ENCODE assay signal across 8 cellular contexts in genomic region chr7:151060416-151061234, GRCh38. TPM values are rescaled to one million over a fixed set of nuclear protein-coding genes. Genes with fewer than 3 reads are reported as not detected.
A peak's percentile ranks its signal among the peaks of the same experiment; 100 is the strongest.
DNase-seq lines count a peak whose midpoint lies in the region; ATAC-seq and TF ChIP-seq lines count a peak whose summit lies in the region.

No MANE protein-coding gene starts in this region.

- peaks cover 11% of the 10 kb centered on the region for H3K27me3 Mint-ChIP-seq in endothelial cell (ENCODE audit: unreplicated experiment)
- no peaks in the 10 kb centered on the region for H3K27me3 Mint-ChIP-seq in naive thymus-derived CD4-positive, alpha-beta T cell

- no peak overlapping the region for H2AFZ ChIP-seq in SK-N-SH (ENCODE audit: low read depth)

- 3% methylated on average over 16 of the region's 21 CpGs for whole genome bisulfite sequencing in SK-N-SH (ENCODE audit: low lambda C conversion rate)

- no peaks in the 10 kb centered on the region for H3K9me3 Mint-ChIP-seq in endothelial cell (ENCODE audit: unreplicated experiment)
- H3K9me3 Mint-ChIP-seq in naive thymus-derived CD4-positive, alpha-beta T cell = peaks cover 0 to under 1% (median 0%) of the 10 kb centered on the region in 11 donors

- no peaks in the 10 kb centered on the region for H3K27me3 ChIP-seq in SK-N-SH (ENCODE audit: insufficient read depth)
- no peaks in the 10 kb centered on the region for H3K27me3 ChIP-seq in naive thymus-derived CD4-positive, alpha-beta T cell (ENCODE audit: control insufficient read depth in 2 of 2, insufficient read depth in 2 of 2, low read length in 2 of 2)

- H3K36me3 ChIP-seq in SK-N-SH (replicated peaks in 1 of 2; ENCODE audit: control insufficient read depth in 1 of 2, insufficient read depth in 2 of 2, low read length in 1 of 2) = peaks cover 25 to 33% of the 10 kb centered on the region in 2 experiments
- H3K36me3 ChIP-seq in naive thymus-derived CD4-positive, alpha-beta T cell (ENCODE audit: control insufficient read depth in 2 of 3, insufficient read depth in 3 of 3, low read length in 3 of 3) = peaks cover 0 to 14% (median 0%) of the 10 kb centered on the region in 3 experiments

- peak overlapping the region; percentile 85 for H3K4me2 ChIP-seq in SK-N-SH

- TF ChIP-seq CTCF in GM12864 (IDR thresholded peaks at IDR 0.05; ENCODE audit: low read depth, low read length, missing control alignments) (peak; percentile 17), SK-N-SH (IDR thresholded peaks at IDR 0.05) (peak; percentile 43), endothelial cell (IDR thresholded peaks at IDR 0.05; ENCODE audit: unreplicated experiment) (no peak)

- no peaks in the 10 kb centered on the region for H3K9me3 ChIP-seq in SK-N-SH
- no peaks in the 10 kb centered on the region for H3K9me3 ChIP-seq in naive thymus-derived CD4-positive, alpha-beta T cell (ENCODE audit: control insufficient read depth in 2 of 3, low read length in 3 of 3)

- TF ChIP-seq EP300 in SK-N-SH (IDR thresholded peaks at IDR 0.05; ENCODE audit: borderline replicate concordance in 1 of 2, low read depth in 1 of 2, low read length in 1 of 2) = no peak

- H3F3A ChIP-seq in SK-N-SH (replicated peaks; ENCODE audit: insufficient read depth) = no peaks in the 10 kb centered on the region

- peaks cover 77% of the 10 kb centered on the region for H3K79me2 ChIP-seq in SK-N-SH (ENCODE audit: insufficient read depth)

- H3K4me1 Mint-ChIP-seq in endothelial cell (ENCODE audit: unreplicated experiment) = peaks cover 35% of the 10 kb centered on the region
- H3K4me1 Mint-ChIP-seq in naive thymus-derived CD4-positive, alpha-beta T cell = peaks cover 25 to 38% (median 32%) of the 10 kb centered on the region in 7 donors

- H3K36me3 Mint-ChIP-seq in endothelial cell (ENCODE audit: low read depth, unreplicated experiment) = peaks cover 8% of the 10 kb centered on the region
- peaks cover 0 to 3% (median 0%) of the 10 kb centered on the region in 5 donors for H3K36me3 Mint-ChIP-seq in naive thymus-derived CD4-positive, alpha-beta T cell

- H3K27ac Mint-ChIP-seq in endothelial cell (ENCODE audit: unreplicated experiment) = no peak overlapping the region
- peak overlapping the region in 6 of 9 donors; percentile 38 to 86 (median 72) for H3K27ac Mint-ChIP-seq in naive thymus-derived CD4-positive, alpha-beta T cell

- no peak for ATAC-seq in naive thymus-derived CD4-positive, alpha-beta T cell

- peak overlapping the region; percentile 88 for H3K4me3 Mint-ChIP-seq in endothelial cell (ENCODE audit: unreplicated experiment)
- peak overlapping the region; percentile 73 to 99 (median 93) for H3K4me3 Mint-ChIP-seq in naive thymus-derived CD4-positive, alpha-beta T cell

- intact Hi-C loops in naive thymus-derived CD4-positive, alpha-beta T cell (cut with micrococcal nuclease) = no loop called here

- in situ Hi-C loops in ACHN (cut with HindIII; ENCODE audit: low pct_ligation_motif_present, low pct_unique_long_range_greater_than_20kb, low sequenced_read_pairs) = no loop called here

- DNase-seq in ACHN = peak; percentile 83
- DNase-seq in GM12864 (ENCODE audit: low read depth) = no peak
- peak; percentile 80 for DNase-seq in SK-N-SH
- DNase-seq in endothelial cell (ENCODE audit: low spot score) = no peak
- peak in 2 of 9 donors; percentile 21 to 36 for DNase-seq in naive thymus-derived CD4-positive, alpha-beta T cell
- DNase-seq in HPDE6-E6E7 (ENCODE audit: extremely low spot score) = no peak
- DNase-seq in NCI-H510A treated with DMSO at 0.1 percent for 48 hours (lab: John Stamatoyannopoulos, UW) = no peak
- no peak for DNase-seq in SKM-1 (lab: John Stamatoyannopoulos, UW; ENCODE audit: unreplicated experiment)

- H3K9me2 ChIP-seq in SK-N-SH = no peaks in the 10 kb centered on the region

- H3K27ac ChIP-seq in SK-N-SH (ENCODE audit: low read depth in 2 of 2, low read length in 1 of 2) = peak overlapping the region; percentile 95 to 99
- peak overlapping the region; percentile 92 for H3K27ac ChIP-seq in naive thymus-derived CD4-positive, alpha-beta T cell (ENCODE audit: low read depth, low read length)

- peaks cover 28 to 49% of the 10 kb centered on the region in 2 experiments for H3K4me1 ChIP-seq in SK-N-SH (ENCODE audit: control insufficient read depth in 1 of 2, insufficient read depth in 2 of 2, low read depth in 1 of 2, low read length in 1 of 2)
- peaks cover 25 to 32% of the 10 kb centered on the region in 2 donors for H3K4me1 ChIP-seq in naive thymus-derived CD4-positive, alpha-beta T cell (ENCODE audit: control insufficient read depth in 2 of 2, insufficient read depth in 2 of 2, low read length in 2 of 2)

- H3K4me3 ChIP-seq in GM12864 (ENCODE audit: low read depth, low read length) (peak overlapping the region; percentile 64), SK-N-SH (ENCODE audit: low read depth in 2 of 2, low read length in 1 of 2) (peak overlapping the region; percentile 66 to 99)
- H3K4me3 ChIP-seq in naive thymus-derived CD4-positive, alpha-beta T cell (ENCODE audit: low read length) = peak overlapping the region; percentile 78

- peak overlapping the region; percentile 84 for H3K9ac ChIP-seq in SK-N-SH

- no peak for TF ChIP-seq RAD21 in SK-N-SH (IDR thresholded peaks at IDR 0.05; ENCODE audit: low read length)

- POLR2A ChIA-PET in SK-N-SH (lab: Yijun Ruan, JAX) = interaction anchor here (0.7 to 1.5 kb wide), 4 partner anchors 20 to 90 kb away, joined by 3 to 7 read pairs (median 5); partner anchors contain the start of genes ABCB8 and FASTK
- POLR2A ChIA-PET in naive thymus-derived CD4-positive, alpha-beta T cell (lab: Charles Lee) = interaction anchor here (0.6 to 2.8 kb wide), 2 partner anchors 24 to 1820 kb away, joined by 4 to 14 read pairs; partner anchors contain the start of gene TMUB1

- CTCF ChIA-PET in SK-N-SH (lab: Yijun Ruan, JAX) = interaction anchor here (0.6 to 12.2 kb wide), 29 partner anchors 12 to 183 kb away, joined by 3 to 126 read pairs (median 4); partner anchors contain the start of genes ABCB8, ASIC3, FASTK and TMUB1
- CTCF ChIA-PET in naive thymus-derived CD4-positive, alpha-beta T cell (lab: Charles Lee) = interaction anchor here (0.6 to 3.5 kb wide), 3 partner anchors 24 to 305 kb away, joined by 3 to 15 read pairs (median 3); partner anchors contain the start of genes ABCB8 and TMUB1

- peaks cover 40% of the 10 kb centered on the region for H4K20me1 ChIP-seq in SK-N-SH (ENCODE audit: insufficient read depth)

TF ChIP-seq in SK-N-SH, 30 proteins besides CTCF, POLR2A, EP300 and RAD21 (continues in another document):
- TF ChIP-seq SIN3A (IDR thresholded peaks at IDR 0.05; ENCODE audit: borderline replicate concordance, low read depth, low read length) = no peak
- no peak for TF ChIP-seq FOXM1 (IDR thresholded peaks at IDR 0.05; ENCODE audit: low read depth)
- peak; percentile 27; the same call in 1 of the 2 replicates for TF ChIP-seq MXI1 (IDR thresholded peaks at IDR 0.05; ENCODE audit: low read depth, low read length)
- TF ChIP-seq SMC3 (IDR thresholded peaks at IDR 0.05; ENCODE audit: low read depth, low read length) = peak; percentile 1; the same call in 1 of the 2 replicates
- peak; percentile 42; the same call in 1 of the 2 replicates for TF ChIP-seq TCF12 (IDR thresholded peaks at IDR 0.05)

RNA-seq across cellular contexts. Expression of gene SLC4A2, which starts 1.2 kb away (rescaled TPM):
- polyA plus RNA-seq in SK-N-SH (2012; rRNA removed) = 123 and 167 TPM in 2 replicates
- 60.6 and 67.2 TPM in 2 replicates for polyA plus RNA-seq in SK-N-SH (2012; cell fraction: cytosol; rRNA removed)
- polyA plus RNA-seq in SK-N-SH (2012; cell fraction: nucleus; rRNA removed) = 478 and 1,049 TPM in 2 replicates
- total RNA-seq in endothelial cell (ENCODE audit: unreplicated experiment) = 115 TPM
- 100 to 1,000 TPM in 1 of 5 experiments, 10 to 100 TPM in 4; 38.7 to 125 (median 65.9) TPM for total RNA-seq in naive thymus-derived CD4-positive, alpha-beta T cell
- polyA plus RNA-seq in naive thymus-derived CD4-positive, alpha-beta T cell = 10 to 100 TPM in 1 of 2 donors, 1 to 10 TPM in 1; 7.9 to 12.1 TPM

RNA-seq across cellular contexts. Expression of gene CDK5, which starts 2.9 kb away (rescaled TPM):
- 123 and 125 TPM in 2 replicates for polyA plus RNA-seq in SK-N-SH (2012; rRNA removed)
- 97.6 and 104 TPM in 2 replicates for polyA plus RNA-seq in SK-N-SH (2012; cell fraction: cytosol; rRNA removed)
- polyA plus RNA-seq in SK-N-SH (2012; cell fraction: nucleus; rRNA removed) = 77.3 and 91.3 TPM in 2 replicates
- total RNA-seq in endothelial cell (ENCODE audit: unreplicated experiment) = 26.7 TPM
- 10 to 100 TPM in 1 of 5 experiments, 1 to 10 TPM in 4; 4.2 to 20.2 (median 5.6) TPM for total RNA-seq in naive thymus-derived CD4-positive, alpha-beta T cell
- 1 to 10 TPM; 7.7 to 9.1 TPM for polyA plus RNA-seq in naive thymus-derived CD4-positive, alpha-beta T cell

RNA-seq across cellular contexts. Expression of gene ASIC3, which starts 12.3 kb away (rescaled TPM):
- polyA plus RNA-seq in SK-N-SH (2012; rRNA removed) = 4.0 and 4.5 TPM in 2 replicates
- polyA plus RNA-seq in SK-N-SH (2012; cell fraction: cytosol; rRNA removed) = 0.72 and 0.77 TPM in 2 replicates
- polyA plus RNA-seq in SK-N-SH (2012; cell fraction: nucleus; rRNA removed) = 39.2 and 57.2 TPM in 2 replicates
- total RNA-seq in endothelial cell (ENCODE audit: unreplicated experiment) = 3.4 TPM
- total RNA-seq in naive thymus-derived CD4-positive, alpha-beta T cell = 10 to 100 TPM in 4 of 5 experiments, 1 to 10 TPM in 1; 6.7 to 17.7 (median 13.7) TPM
- polyA plus RNA-seq in naive thymus-derived CD4-positive, alpha-beta T cell = not detected

RNA-seq across cellular contexts. Expression of gene FASTK, which starts 20.0 kb away (rescaled TPM):
- 125 and 148 TPM in 2 replicates for polyA plus RNA-seq in SK-N-SH (2012; rRNA removed)
- polyA plus RNA-seq in SK-N-SH (2012; cell fraction: cytosol; rRNA removed) = 34.4 and 60.5 TPM in 2 replicates
- polyA plus RNA-seq in SK-N-SH (2012; cell fraction: nucleus; rRNA removed) = 699 and 1,159 TPM in 2 replicates
- 68.0 TPM for total RNA-seq in endothelial cell (ENCODE audit: unreplicated experiment)
- 100 to 1,000 TPM in 3 of 5 experiments, 10 to 100 TPM in 2; 94.1 to 136 (median 101) TPM for total RNA-seq in naive thymus-derived CD4-positive, alpha-beta T cell
- polyA plus RNA-seq in naive thymus-derived CD4-positive, alpha-beta T cell = 10 to 100 TPM; 49.6 to 69.4 TPM

RNA-seq across cellular contexts. Expression of gene TMUB1, which starts 22.7 kb away (rescaled TPM):
- 37.8 and 60.6 TPM in 2 replicates for polyA plus RNA-seq in SK-N-SH (2012; rRNA removed)
- 21.7 and 37.0 TPM in 2 replicates for polyA plus RNA-seq in SK-N-SH (2012; cell fraction: cytosol; rRNA removed)
- polyA plus RNA-seq in SK-N-SH (2012; cell fraction: nucleus; rRNA removed) = 58.0 and 66.2 TPM in 2 replicates
- total RNA-seq in endothelial cell (ENCODE audit: unreplicated experiment) = 40.8 TPM
- 10 to 100 TPM; 39.5 to 61.2 (median 42.2) TPM for total RNA-seq in naive thymus-derived CD4-positive, alpha-beta T cell
- 10 to 100 TPM; 36.0 to 53.6 TPM for polyA plus RNA-seq in naive thymus-derived CD4-positive, alpha-beta T cell

Comparison
In these comparisons a context has a peak if more than half of its experiments do, and no peak if none do; other contexts are left out.
1. DNase-seq: peak in ACHN (single experiment) and SK-N-SH (single experiment); none in GM12864 (single experiment), endothelial cell (single experiment), HPDE6-E6E7 (single experiment), NCI-H510A treated with DMSO at 0.1 percent for 48 hours (single experiment) and SKM-1 (single experiment).
2. Peak in every context shown above with its lines, with median percentiles within 50 percentile points of each other: H3K4me3 ChIP-seq.